In the genomic region with DNA sequence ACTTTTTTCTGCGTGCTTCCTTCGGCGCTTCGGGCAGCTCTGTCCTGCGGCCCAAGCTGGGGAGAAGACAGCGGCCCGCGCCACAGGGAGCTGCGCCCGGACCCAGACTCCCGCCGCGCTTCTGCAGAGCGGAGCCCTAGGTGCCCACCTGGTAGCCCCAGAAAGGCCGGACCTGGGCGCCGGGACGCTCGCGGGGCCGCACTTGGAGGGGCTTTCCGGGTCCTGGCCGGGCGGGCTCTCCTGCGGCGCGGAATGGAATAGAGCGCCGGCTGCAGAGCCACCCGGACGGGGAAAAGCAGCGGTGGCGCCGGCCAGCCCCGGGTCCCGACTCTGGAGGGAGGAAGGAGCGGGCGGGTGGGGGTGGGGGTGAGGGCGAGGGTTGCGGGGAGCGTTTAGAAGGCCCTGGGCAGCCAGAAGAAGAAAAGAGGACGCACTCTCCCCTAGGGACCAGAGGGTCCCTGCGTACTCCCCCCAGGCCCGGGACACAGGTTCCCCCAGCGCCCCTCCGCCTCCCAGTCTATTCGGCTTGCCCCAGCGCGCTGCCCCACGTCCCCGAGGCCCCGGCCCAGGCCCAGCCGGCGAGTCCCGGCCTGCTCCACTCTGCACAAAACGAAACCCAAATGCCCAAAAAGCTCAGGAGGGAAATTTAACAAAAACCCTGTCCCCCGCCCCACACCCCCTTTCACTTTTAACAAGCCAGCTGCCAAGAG, we compare ENCODE assay signal across 11 cellular contexts. TPM values are rescaled to one million over a fixed set of nuclear protein-coding genes. Genes with fewer than 3 reads are reported as not detected.
DNase-seq lines count a peak whose midpoint lies in the region; ATAC-seq, FAIRE-seq and TF ChIP-seq lines count a peak whose summit lies in the region.
"Had no signal": no experiment of that assay in that cellular context is flagged by ENCODE, and none has a peak within 500 bp of the region (broad histone marks: within the 10 kb centered on the region; RNA-seq: fewer than 3 reads in every experiment).

No MANE protein-coding gene starts in this region.

- no peak overlapping the region for H3K27ac ChIP-seq in GM23338 (ENCODE audit: low read depth)
- H3K27ac ChIP-seq in caudate nucleus (ENCODE audit: low read depth, low read length): peak overlapping the region; percentile 26
- H3K27ac ChIP-seq in keratinocyte (ENCODE audit: control insufficient read depth, insufficient read depth, low read length): peak overlapping the region; percentile 10
- peak overlapping the region in 20 of 21 experiments; percentile 70 to 96 (median 84) for H3K27ac ChIP-seq in skin epidermis

- H3K27ac Mint-ChIP-seq in GM23338: no peak overlapping the region
- H3K27ac Mint-ChIP-seq in activated naive CD4-positive, alpha-beta T cell treated with anti-CD3 and anti-CD28 coated beads, Interleukin-2, amount 50 U/mL, for 72 hours: no peak overlapping the region
- H3K27ac Mint-ChIP-seq: activated naive CD4-positive, alpha-beta T cell treated with anti-CD3 and anti-CD28 coated beads, Interleukin-2, amount 50 U/mL, for 24 hours had no signal

- H3K4me1 ChIP-seq in GM23338 (ENCODE audit: insufficient read depth) (peaks cover 22% of the 10 kb centered on the region), keratinocyte (ENCODE audit: control insufficient read depth, extremely low read depth, insufficient read depth, low read length) (peaks cover 11% of the 10 kb centered on the region)

- H3K27me3 ChIP-seq in GM23338 (ENCODE audit: insufficient read depth) (peaks cover 100% of the 10 kb centered on the region), keratinocyte (ENCODE audit: control insufficient read depth, extremely low read depth, insufficient read depth, low read length) (no peaks in the 10 kb centered on the region)

- peaks cover 2% of the 10 kb centered on the region; the same call in 1 of the 3 replicates for H3K36me3 Mint-ChIP-seq in GM23338 (ENCODE audit: low read depth)
- peaks cover 6 to 12% of the 10 kb centered on the region in 2 donors for H3K36me3 Mint-ChIP-seq in activated naive CD4-positive, alpha-beta T cell treated with anti-CD3 and anti-CD28 coated beads, Interleukin-2, amount 50 U/mL, for 72 hours

- H3K4me3 ChIP-seq in GM23338 (peak overlapping the region; percentile 60), keratinocyte (ENCODE audit: control insufficient read depth in 2 of 3, extremely low read depth in 1 of 3, insufficient read depth in 2 of 3, low read depth in 1 of 3, low read length in 3 of 3) (peak overlapping the region; percentile 24 to 59 (median 59)), skin epidermis (peak overlapping the region; percentile 22 to 93 (median 45))

- no peaks in the 10 kb centered on the region for H3K79me2 ChIP-seq in GM23338 (replicated peaks; ENCODE audit: insufficient read depth)
- H3K79me2 ChIP-seq in keratinocyte (ENCODE audit: control insufficient read depth, insufficient read depth, low read length): peaks cover 30% of the 10 kb centered on the region

- peak overlapping the region; percentile 66 for H3K4me3 Mint-ChIP-seq in GM23338
- H3K4me3 Mint-ChIP-seq: activated naive CD4-positive, alpha-beta T cell treated with anti-CD3 and anti-CD28 coated beads, Interleukin-2, amount 50 U/mL, for 24 hours had no signal

- peak overlapping the region; percentile 85 for H3K4me2 ChIP-seq in GM23338
- H3K4me2 ChIP-seq in keratinocyte (ENCODE audit: control insufficient read depth, extremely low read depth, insufficient read depth, low read depth, low read length): peak overlapping the region; percentile 73

- peaks cover 18% of the 10 kb centered on the region for H3K4me1 Mint-ChIP-seq in GM23338

- TF ChIP-seq CTCF in GM23338 (conservative IDR thresholded peaks at IDR 0.05; ENCODE audit: low read depth in 2 of 2): no peak
- no peak for TF ChIP-seq CTCF in keratinocyte (optimal IDR thresholded peaks at IDR 0.05 in 1 of 3, IDR thresholded peaks at IDR 0.05 in 1 of 3, conservative IDR thresholded peaks at IDR 0.05 in 1 of 3; ENCODE audit: extremely low read depth in 1 of 3, insufficient read depth in 2 of 3, low read length in 3 of 3)

- ATAC-seq in GM23338 (peak; percentile 2), HG03442 (IDR thresholded peaks at IDR 0.05; ENCODE audit: unreplicated experiment) (no peak), GM18519 (IDR thresholded peaks at IDR 0.05; ENCODE audit: low FRiP score, unreplicated experiment) (no peak)
- ATAC-seq in activated naive CD4-positive, alpha-beta T cell treated with anti-CD3 and anti-CD28 coated beads, Interleukin-2, amount 50 U/mL, for 72 hours: no peak
- ATAC-seq: stimulated activated naive CD8-positive, alpha-beta T cell treated with anti-CD3 and anti-CD28 coated beads, Interleukin-15, Interleukin-2, amounts not matched to agents 100 U/mL and 50 U/mL, for 24 hours had no signal

- H4K20me1 ChIP-seq in GM23338 (replicated peaks; ENCODE audit: insufficient read depth): peaks cover 8% of the 10 kb centered on the region
- H4K20me1 ChIP-seq in keratinocyte (ENCODE audit: control insufficient read depth, extremely low read depth, insufficient read depth, low read length): no peaks in the 10 kb centered on the region

- no peaks in the 10 kb centered on the region for H3K9me1 ChIP-seq in keratinocyte (ENCODE audit: control insufficient read depth, extremely low read depth, insufficient read depth, low read length)

- H3F3A ChIP-seq in GM23338 (replicated peaks; ENCODE audit: low read depth): no peaks in the 10 kb centered on the region

- H2AFZ ChIP-seq in GM23338 (peak overlapping the region; percentile 95), keratinocyte (ENCODE audit: control insufficient read depth, low read length) (peak overlapping the region; percentile 51)

- no peaks in the 10 kb centered on the region for H3K9me2 ChIP-seq in GM23338 (ENCODE audit: insufficient read depth)

- H3K36me3 ChIP-seq in GM23338 (ENCODE audit: insufficient read depth) (no peaks in the 10 kb centered on the region), keratinocyte (ENCODE audit: control insufficient read depth in 2 of 2, extremely low read depth in 1 of 2, insufficient read depth in 2 of 2, low read length in 2 of 2) (peaks cover 0 to 4% of the 10 kb centered on the region in 2 experiments)

- peak overlapping the region; percentile 56 for H3K9ac ChIP-seq in keratinocyte (ENCODE audit: control insufficient read depth, extremely low read depth, insufficient read depth, low read length)

- peaks cover 3% of the 10 kb centered on the region; the same call in 2 of the 3 replicates for H3K9me3 Mint-ChIP-seq in GM23338
- no peaks in the 10 kb centered on the region for H3K9me3 Mint-ChIP-seq in activated naive CD4-positive, alpha-beta T cell treated with anti-CD3 and anti-CD28 coated beads, Interleukin-2, amount 50 U/mL, for 72 hours
- H3K9me3 Mint-ChIP-seq: activated naive CD4-positive, alpha-beta T cell treated with anti-CD3 and anti-CD28 coated beads, Interleukin-2, amount 50 U/mL, for 24 hours had no signal

- H3K27me3 Mint-ChIP-seq in GM23338 (ENCODE audit: insufficient read depth, low read depth, poor library complexity): peaks cover 92% of the 10 kb centered on the region

- dilution Hi-C loops in keratinocyte (cut with MboI; ENCODE audit: extremely low pct_ligation_motif_present, low sequenced_read_pairs): no loop called here

- H3K9me3 ChIP-seq in keratinocyte (ENCODE audit: control insufficient read depth, low read depth, low read length): no peaks in the 10 kb centered on the region

- peak; percentile 63 for DNase-seq in GM23338 (ENCODE audit: low spot score)
- DNase-seq in caudate nucleus (lab: John Stamatoyannopoulos, UW): peak in 7 of 61 donors; percentile 14 to 50 (median 33)
- no peak for DNase-seq in keratinocyte (ENCODE audit: low read depth, low spot score)
- no peak for DNase-seq in activated naive CD4-positive, alpha-beta T cell treated with anti-CD3 and anti-CD28 coated beads, Interleukin-2, amount 50 U/mL, for 72 hours (ENCODE audit: low spot score in 2 of 2)
- DNase-seq in Kasumi-1 (lab: John Stamatoyannopoulos, UW): no peak
- DNase-seq: stimulated activated naive CD8-positive, alpha-beta T cell treated with anti-CD3 and anti-CD28 coated beads, Interleukin-15, Interleukin-2, amounts not matched to agents 100 U/mL and 50 U/mL, for 24 hours had no signal

- FAIRE-seq in keratinocyte (lab: Jason Lieb, UNC): no peak

TF ChIP-seq in GM23338, 12 proteins besides CTCF, POLR2A, EP300 and RAD21 (continues in another document):
- TF ChIP-seq STAT1 (IDR thresholded peaks at IDR 0.05; ENCODE audit: unreplicated experiment) (no peak), EZH2phosphoT487 (IDR thresholded peaks at IDR 0.05; ENCODE audit: unreplicated experiment) (peak; percentile 49)

RNA-seq across cellular contexts. Expression of gene ZNF503, which starts 4.5 kb away (rescaled TPM):
- 0.04 TPM in 1 of 2 replicates, not detected in the other for total RNA-seq in GM23338 (2014; rRNA removed; shearing (Covaris generic))
- 0.21 and 0.24 TPM in 2 replicates for polyA plus RNA-seq in GM23338 (2016; fragmentation: Nextera tagmentation; extraction: Ambion mirVana)
- polyA plus RNA-seq in keratinocyte: 1.5 to 3.1 TPM (median 2.8 TPM) in 3 replicates
- polyA plus RNA-seq in keratinocyte (2011; ENCODE audit: low read depth): 5.3 TPM
- 1.6 and 3.4 TPM in 2 replicates for polyA plus RNA-seq in keratinocyte (2011; cell fraction: cytosol; rRNA removed)
- polyA plus RNA-seq in keratinocyte (2011; cell fraction: nucleus; rRNA removed): 7.3 and 10.0 TPM in 2 replicates
- 8.2 and 11.6 TPM in 2 replicates for polyA plus RNA-seq in keratinocyte (2012; ENCODE audit: low replicate concordance)
- 0.32 to 1.7 TPM (median 1.3 TPM) in 3 replicates for polyA minus RNA-seq in keratinocyte
- polyA minus RNA-seq in keratinocyte (2011; cell fraction: cytosol; rRNA and poly(A)+ RNA removed): 18.0 TPM
- polyA minus RNA-seq in keratinocyte (2011; cell fraction: nucleus; rRNA and poly(A)+ RNA removed): 13.2 and 16.4 TPM in 2 replicates
- total RNA-seq in activated naive CD4-positive, alpha-beta T cell treated with anti-CD3 and anti-CD28 coated beads, Interleukin-2, amount 50 U/mL, for 72 hours: under 1 TPM; 0.16 to 0.93 TPM

RNA-seq across cellular contexts. Expression of gene LRMDA, which starts 34.4 kb away (rescaled TPM):
- total RNA-seq in GM23338 (2014; rRNA removed; shearing (Covaris generic)): 0.90 TPM in 1 of 2 replicates, not detected in the other
- 1.6 and 1.8 TPM in 2 replicates for polyA plus RNA-seq in GM23338 (2016; fragmentation: Nextera tagmentation; extraction: Ambion mirVana)
- polyA plus RNA-seq in keratinocyte: 0.46 TPM in 1 of 3 replicates, not detected in the others
- not detected for polyA plus RNA-seq in keratinocyte (2011; ENCODE audit: low read depth)
- polyA plus RNA-seq in keratinocyte (2011; cell fraction: cytosol; rRNA removed): 0.32 TPM in 1 of 2 replicates, not detected in the other
- polyA plus RNA-seq in keratinocyte (2011; cell fraction: nucleus; rRNA removed): 0.60 TPM in 1 of 2 replicates, not detected in the other
- polyA plus RNA-seq in keratinocyte (2012; ENCODE audit: low replicate concordance): not detected in 2 replicates
- 1.0 TPM in 1 of 3 replicates, not detected in the others for polyA minus RNA-seq in keratinocyte
- polyA minus RNA-seq in keratinocyte (2011; cell fraction: cytosol; rRNA and poly(A)+ RNA removed): not detected
- 2.6 TPM in 1 of 2 replicates, not detected in the other for polyA minus RNA-seq in keratinocyte (2011; cell fraction: nucleus; rRNA and poly(A)+ RNA removed)
- not detected for total RNA-seq in activated naive CD4-positive, alpha-beta T cell treated with anti-CD3 and anti-CD28 coated beads, Interleukin-2, amount 50 U/mL, for 72 hours
- total RNA-seq: myocyte had no signal
